In the genomic region with DNA sequence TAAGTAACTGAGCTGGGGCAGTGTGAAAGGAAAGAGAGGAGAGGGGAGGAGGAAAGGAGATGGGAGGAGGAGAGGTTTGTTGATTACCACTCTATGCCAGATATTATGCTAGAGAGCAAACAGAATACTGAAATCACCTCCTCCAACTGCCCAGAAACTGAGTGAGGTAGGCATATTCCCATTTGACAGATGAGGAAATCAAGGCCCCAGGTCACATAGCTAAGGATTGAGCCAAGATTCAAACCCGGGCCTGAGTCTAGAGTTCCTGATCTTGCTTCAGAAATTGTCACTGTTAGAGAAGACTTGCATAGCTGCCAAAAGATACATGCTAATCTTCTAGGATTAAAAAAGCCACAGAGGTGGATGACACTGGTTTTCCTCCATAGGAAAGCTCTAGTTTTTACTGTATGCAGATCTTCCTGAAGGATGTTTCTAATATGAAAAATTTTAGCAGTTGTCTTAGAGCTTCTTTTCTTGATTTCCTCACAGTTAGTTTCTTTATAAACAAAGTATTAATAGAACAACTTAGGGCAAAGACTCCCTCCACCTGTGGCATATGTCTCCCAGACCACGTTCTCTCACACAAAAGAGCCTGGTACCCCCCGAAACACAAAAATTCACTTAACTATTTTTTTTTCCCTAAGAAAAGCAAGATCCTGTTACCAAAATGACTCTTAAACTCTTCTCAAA, we compare ENCODE assay signal across 1 cellular context.
TF ChIP-seq lines count a peak whose summit lies in the region.

No MANE protein-coding gene starts in this region.

TF ChIP-seq in K562, 482 proteins besides CTCF, POLR2A, EP300 and RAD21 (continued from another document):
- TF ChIP-seq, protein P1, sequence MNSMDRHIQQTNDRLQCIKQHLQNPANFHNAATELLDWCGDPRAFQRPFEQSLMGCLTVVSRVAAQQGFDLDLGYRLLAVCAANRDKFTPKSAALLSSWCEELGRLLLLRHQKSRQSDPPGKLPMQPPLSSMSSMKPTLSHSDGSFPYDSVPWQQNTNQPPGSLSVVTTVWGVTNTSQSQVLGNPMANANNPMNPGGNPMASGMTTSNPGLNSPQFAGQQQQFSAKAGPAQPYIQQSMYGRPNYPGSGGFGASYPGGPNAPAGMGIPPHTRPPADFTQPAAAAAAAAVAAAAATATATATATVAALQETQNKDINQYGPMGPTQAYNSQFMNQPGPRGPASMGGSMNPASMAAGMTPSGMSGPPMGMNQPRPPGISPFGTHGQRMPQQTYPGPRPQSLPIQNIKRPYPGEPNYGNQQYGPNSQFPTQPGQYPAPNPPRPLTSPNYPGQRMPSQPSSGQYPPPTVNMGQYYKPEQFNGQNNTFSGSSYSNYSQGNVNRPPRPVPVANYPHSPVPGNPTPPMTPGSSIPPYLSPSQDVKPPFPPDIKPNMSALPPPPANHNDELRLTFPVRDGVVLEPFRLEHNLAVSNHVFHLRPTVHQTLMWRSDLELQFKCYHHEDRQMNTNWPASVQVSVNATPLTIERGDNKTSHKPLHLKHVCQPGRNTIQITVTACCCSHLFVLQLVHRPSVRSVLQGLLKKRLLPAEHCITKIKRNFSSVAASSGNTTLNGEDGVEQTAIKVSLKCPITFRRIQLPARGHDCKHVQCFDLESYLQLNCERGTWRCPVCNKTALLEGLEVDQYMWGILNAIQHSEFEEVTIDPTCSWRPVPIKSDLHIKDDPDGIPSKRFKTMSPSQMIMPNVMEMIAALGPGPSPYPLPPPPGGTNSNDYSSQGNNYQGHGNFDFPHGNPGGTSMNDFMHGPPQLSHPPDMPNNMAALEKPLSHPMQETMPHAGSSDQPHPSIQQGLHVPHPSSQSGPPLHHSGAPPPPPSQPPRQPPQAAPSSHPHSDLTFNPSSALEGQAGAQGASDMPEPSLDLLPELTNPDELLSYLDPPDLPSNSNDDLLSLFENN (IDR thresholded peaks at IDR 0.05; ENCODE audit: low read depth in 2 of 2, low read length in 2 of 2), result no peak
